In the genomic region with DNA sequence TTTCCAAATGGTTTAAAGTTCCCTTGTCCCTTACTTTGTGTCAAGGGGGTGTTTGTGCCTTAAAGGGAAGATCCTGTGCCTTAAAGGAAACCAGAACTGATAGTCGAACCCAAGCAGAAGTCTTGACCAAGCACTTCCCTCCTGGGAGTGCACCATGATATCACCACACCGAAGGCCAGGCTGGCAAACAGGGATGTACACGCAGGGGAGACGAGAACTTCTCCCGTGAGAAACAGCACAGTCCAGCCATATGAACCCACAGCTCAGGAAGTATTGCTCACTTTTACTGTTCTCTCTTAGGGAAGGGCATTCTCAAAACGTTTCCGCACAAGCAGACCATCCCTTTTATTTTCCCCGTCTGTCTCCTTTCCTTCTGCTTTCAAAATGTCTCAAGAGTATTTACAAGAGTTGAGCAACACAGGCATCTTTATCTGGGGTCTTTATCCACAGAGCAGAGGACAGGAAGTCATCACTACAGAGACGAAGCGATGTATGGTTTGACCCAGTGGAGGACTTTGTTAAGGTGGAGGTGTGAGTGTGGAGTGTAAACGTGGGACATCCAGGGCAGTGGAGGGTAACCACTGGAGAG, we compare ENCODE assay signal across 8 cellular contexts. TPM values are rescaled to one million over a fixed set of nuclear protein-coding genes. Genes with fewer than 3 reads are reported as not detected.
DNase-seq lines count a peak whose midpoint lies in the region; ATAC-seq and TF ChIP-seq lines count a peak whose summit lies in the region.

No MANE protein-coding gene starts in this region.

- peaks cover 59% of the 10 kb centered on the region for H3K4me1 ChIP-seq in upper lobe of right lung

- ATAC-seq in upper lobe of right lung = peak; percentile 71

- intact Hi-C loops in upper lobe of right lung (cut with DNase I) = no loop called here

- H3K4me3 ChIP-seq in AG09309 (ENCODE audit: control insufficient read depth, low read depth, low read length) (peak overlapping the region; percentile 43), astrocyte of the spinal cord (ENCODE audit: low read depth, low read length) (peak overlapping the region; percentile 43), upper lobe of right lung (peak overlapping the region; percentile 38)

- no peaks in the 10 kb centered on the region for H3K27me3 ChIP-seq in upper lobe of right lung

- H3K9me3 ChIP-seq in upper lobe of right lung = no peaks in the 10 kb centered on the region

- peak overlapping the region; percentile 91 for H3K27ac ChIP-seq in upper lobe of right lung

- H3K36me3 ChIP-seq in upper lobe of right lung = no peaks in the 10 kb centered on the region

- TF ChIP-seq CTCF in AG09309 (IDR thresholded peaks at IDR 0.05; ENCODE audit: control insufficient read depth, insufficient read depth, low read depth, low read length, missing control alignments) = no peak
- TF ChIP-seq CTCF in astrocyte of the spinal cord (IDR thresholded peaks at IDR 0.05; ENCODE audit: low read depth, low read length) = no peak
- TF ChIP-seq CTCF in upper lobe of right lung (IDR thresholded peaks at IDR 0.05) = peak; percentile 2

- no peak for DNase-seq in AG09309 (ENCODE audit: low read depth)
- peak; percentile 87 for DNase-seq in Kasumi-1 (lab: John Stamatoyannopoulos, UW)
- DNase-seq in astrocyte of the spinal cord (ENCODE audit: low read depth, low spot score) = no peak
- DNase-seq in medulla oblongata (ENCODE audit: extremely low spot score) = peak; percentile 79
- DNase-seq in upper lobe of right lung = no peak
- DNase-seq in activated effector memory CD4-positive, alpha-beta T cell treated with Interleukin-2 at 50 U/mL for 16 hours = no peak
- DNase-seq in NCI-H2171 treated with DMSO at 0.1 percent for 48 hours (lab: John Stamatoyannopoulos, UW) = no peak
- DNase-seq in stimulated activated CD4-positive, alpha-beta T cell treated with anti-CD3 and anti-CD28 coated beads, Interleukin-4, amount 100 ng/mL, for 4 hours = no peak

- in situ Hi-C loops in astrocyte of the spinal cord (cut with HindIII; ENCODE audit: low sequenced_read_pairs) = no loop called here

RNA-seq across cellular contexts. Expression of a gene that starts 12.8 kb away (rescaled TPM):
- total RNA-seq in upper lobe of right lung = 101 TPM

RNA-seq across cellular contexts. Expression of a gene that starts 48.6 kb away (rescaled TPM):
- 12.4 TPM for total RNA-seq in upper lobe of right lung

Comparison
In these comparisons a context has a peak if more than half of its experiments do, and no peak if none do; other contexts are left out.
1. DNase-seq: peak in Kasumi-1 (2 of 2) and medulla oblongata (single experiment); none in AG09309 (single experiment), astrocyte of the spinal cord (single experiment), upper lobe of right lung (single experiment), activated effector memory CD4-positive, alpha-beta T cell treated with Interleukin-2 at 50 U/mL for 16 hours (single experiment), NCI-H2171 treated with DMSO at 0.1 percent for 48 hours (single experiment) and stimulated activated CD4-positive, alpha-beta T cell treated with anti-CD3 and anti-CD28 coated beads, Interleukin-4, amount 100 ng/mL, for 4 hours (0 of 2).
2. Peak in every context shown above with its lines, with median percentiles within 50 percentile points of each other: H3K4me3 ChIP-seq.